In genomic region chr7:44583145-44583544, GRCh38 we compare ENCODE assay signal across 8 cellular contexts. TPM values are rescaled to one million over a fixed set of nuclear protein-coding genes. Genes with fewer than 3 reads are reported as not detected.
DNase-seq lines count a peak whose midpoint lies in the region; ATAC-seq, FAIRE-seq and TF ChIP-seq lines count a peak whose summit lies in the region.

No MANE protein-coding gene starts in this region.

- CTCF ChIA-PET in A549 (lab: Yijun Ruan, JAX): interaction anchor here (0.6 to 5.0 kb wide), 6 partner anchors 8 to 553 kb away, joined by 3 to 18 read pairs (median 4); partner anchors contain the start of gene H2AZ2

- peak overlapping the region; percentile 78 for H3K4me2 ChIP-seq in A549

- H3K9ac ChIP-seq in muscle layer of colon (ENCODE audit: low read length): peak overlapping the region; percentile 78

- ATAC-seq in A549: no peak
- no peak for ATAC-seq in central memory CD8-positive, alpha-beta T cell (replicated peaks; ENCODE audit: extremely low read depth, poor library complexity, severe bottlenecking)

- no peaks in the 10 kb centered on the region for H3K27me3 Mint-ChIP-seq in IgD-negative memory B cell
- H3K27me3 Mint-ChIP-seq in central memory CD8-positive, alpha-beta T cell: no peaks in the 10 kb centered on the region

- peak overlapping the region; percentile 68 for H3K4me3 ChIP-seq in A549
- H3K4me3 ChIP-seq in muscle layer of colon (ENCODE audit: low read depth in 1 of 2, low read length in 2 of 2): peak overlapping the region in 1 of 2 donors; percentile 95

- DNase-seq in A549 (ENCODE audit: low read depth in 1 of 2, low spot score in 1 of 2) (no peak), NCI-H748 (lab: John Stamatoyannopoulos, UW; ENCODE audit: unreplicated experiment) (no peak), NCI-H524 (lab: John Stamatoyannopoulos, UW) (no peak), T-helper 9 cell (no peak), EL (no peak)
- no peak for DNase-seq in central memory CD8-positive, alpha-beta T cell (ENCODE audit: low spot score in 2 of 2)

- POLR2A ChIA-PET in A549 (lab: Yijun Ruan, JAX): interaction anchor here (1.0 to 2.5 kb wide), 4 partner anchors 10 to 529 kb away, joined by 3 to 21 read pairs (median 14); partner anchors contain the start of genes DDX56, H2AZ2 and TBRG4

- H3K4me1 Mint-ChIP-seq in IgD-negative memory B cell: peaks cover 11 to 28% (median 15%) of the 10 kb centered on the region in 3 donors
- H3K4me1 Mint-ChIP-seq in central memory CD8-positive, alpha-beta T cell: peaks cover 30% of the 10 kb centered on the region

- H3K27ac Mint-ChIP-seq in IgD-negative memory B cell: peak overlapping the region; percentile 94 to 97 (median 95)
- peak overlapping the region; percentile 96 for H3K27ac Mint-ChIP-seq in central memory CD8-positive, alpha-beta T cell (ENCODE audit: low read depth)

- TF ChIP-seq EP300 in A549 (IDR thresholded peaks at IDR 0.05): no peak

- peaks cover 20% of the 10 kb centered on the region for H3K36me3 ChIP-seq in muscle layer of colon (ENCODE audit: insufficient read depth, low read length)

- peak overlapping the region; percentile 90 to 98 (median 94) for H3K4me3 Mint-ChIP-seq in IgD-negative memory B cell
- peak overlapping the region; percentile 81 for H3K4me3 Mint-ChIP-seq in central memory CD8-positive, alpha-beta T cell

- no peaks in the 10 kb centered on the region for H3K9me3 ChIP-seq in A549
- H3K9me3 ChIP-seq in muscle layer of colon (ENCODE audit: low read length): no peaks in the 10 kb centered on the region

- H3K9me3 Mint-ChIP-seq in IgD-negative memory B cell: no peaks in the 10 kb centered on the region
- no peaks in the 10 kb centered on the region for H3K9me3 Mint-ChIP-seq in central memory CD8-positive, alpha-beta T cell

- no peaks in the 10 kb centered on the region for H3K27me3 ChIP-seq in muscle layer of colon (ENCODE audit: control insufficient read depth in 1 of 2, insufficient read depth in 2 of 2, low read length in 2 of 2)

- no peak for TF ChIP-seq RAD21 in A549 (conservative IDR thresholded peaks at IDR 0.05 in 1 of 2, IDR thresholded peaks at IDR 0.05 in 1 of 2)

- FAIRE-seq in A549 (lab: Jason Lieb, UNC): no peak

- WGBS in A549 (ENCODE audit: missing lambda C conversion rate): 89% methylated on average over 12 of the region's 12 CpGs

- no peak for TF ChIP-seq CTCF in A549 (IDR thresholded peaks at IDR 0.05)

- peaks cover 2% of the 10 kb centered on the region for H3K36me3 Mint-ChIP-seq in IgD-negative memory B cell
- H3K36me3 Mint-ChIP-seq in central memory CD8-positive, alpha-beta T cell (ENCODE audit: insufficient read depth): peaks cover 41% of the 10 kb centered on the region

- H3K27ac ChIP-seq in A549 (peak overlapping the region; percentile 92), muscle layer of colon (ENCODE audit: low read depth, low read length) (peak overlapping the region; percentile 96)

- no peak for TF ChIP-seq POLR2A in A549 (IDR thresholded peaks at IDR 0.05; ENCODE audit: low read length)

- H3K4me1 ChIP-seq in A549 (peaks cover 16% of the 10 kb centered on the region), muscle layer of colon (ENCODE audit: insufficient read depth, low read length) (peaks cover 16% of the 10 kb centered on the region)

TF ChIP-seq in A549, 52 proteins besides CTCF, POLR2A, EP300 and RAD21:
- TF ChIP-seq ZFP36 (IDR thresholded peaks at IDR 0.05; ENCODE audit: borderline replicate concordance, partially characterized antibody): no peak
- no peak for TF ChIP-seq KDM1A (IDR thresholded peaks at IDR 0.05; ENCODE audit: low read depth)
- TF ChIP-seq EHF (CRISPR knock-in tag; IDR thresholded peaks at IDR 0.05): no peak
- TF ChIP-seq HEYL (CRISPR knock-in tag; IDR thresholded peaks at IDR 0.05): no peak
- TF ChIP-seq BHLHE40 (IDR thresholded peaks at IDR 0.05; ENCODE audit: low read depth, low read length): no peak
- no peak for TF ChIP-seq MAFK (IDR thresholded peaks at IDR 0.05; ENCODE audit: partially characterized antibody)
- no peak for TF ChIP-seq ZNF302 (CRISPR knock-in tag; IDR thresholded peaks at IDR 0.05)
- no peak for TF ChIP-seq JUNB (IDR thresholded peaks at IDR 0.05)
- no peak for TF ChIP-seq BCL3 (IDR thresholded peaks at IDR 0.05)
- TF ChIP-seq REST (IDR thresholded peaks at IDR 0.05): no peak
- TF ChIP-seq RCOR1 (IDR thresholded peaks at IDR 0.05; ENCODE audit: low read depth, low read length): no peak
- no peak for TF ChIP-seq E2F6 (IDR thresholded peaks at IDR 0.05; ENCODE audit: borderline replicate concordance, low read depth)
- no peak for TF ChIP-seq FOXS1 (CRISPR knock-in tag; IDR thresholded peaks at IDR 0.05)
- no peak for TF ChIP-seq POLR2AphosphoS2 (conservative IDR thresholded peaks at IDR 0.05; ENCODE audit: low read length)
- no peak for TF ChIP-seq CHD2 (IDR thresholded peaks at IDR 0.05; ENCODE audit: low read length, partially characterized antibody)
- no peak for TF ChIP-seq TP53 (CRISPR knock-in tag; IDR thresholded peaks at IDR 0.05)
- no peak for TF ChIP-seq ZC3H11A (IDR thresholded peaks at IDR 0.05)
- TF ChIP-seq CEBPB (IDR thresholded peaks at IDR 0.05): no peak

RNA-seq across cellular contexts. Expression of gene TMED4, which starts 1.1 kb away (rescaled TPM):
- polyA plus RNA-seq in A549 (2011; rRNA removed) (68.3 and 79.2 TPM in 2 replicates), A549 (2017; fragmentation: RNase III; extraction: RNeasy Plus Mini Kit Qiagen cat#74134 plus additional on column Dnase treatment) (53.9 to 55.9 TPM (median 55.1 TPM) in 3 replicates), IgD-negative memory B cell (59.9 TPM)
- polyA plus RNA-seq in A549 (2012; cell fraction: cytosol; rRNA removed): 53.0 and 70.7 TPM in 2 replicates
- 98.9 and 134 TPM in 2 replicates for polyA plus RNA-seq in A549 (2012; cell fraction: nucleus; rRNA removed)
- polyA minus RNA-seq in A549 (2011; rRNA and poly(A)+ RNA removed): 58.8 and 75.2 TPM in 2 replicates

RNA-seq across cellular contexts. Expression of gene DDX56, which starts 9.4 kb away (rescaled TPM):
- 96.1 and 108 TPM in 2 replicates for polyA plus RNA-seq in A549 (2011; rRNA removed)
- polyA plus RNA-seq in A549 (2012; cell fraction: cytosol; rRNA removed): 96.9 and 120 TPM in 2 replicates
- polyA plus RNA-seq in A549 (2012; cell fraction: nucleus; rRNA removed): 263 and 283 TPM in 2 replicates
- polyA plus RNA-seq in A549 (2017; fragmentation: RNase III; extraction: RNeasy Plus Mini Kit Qiagen cat#74134 plus additional on column Dnase treatment): 93.4 to 100 TPM (median 97.7 TPM) in 3 replicates
- 150 and 154 TPM in 2 replicates for polyA minus RNA-seq in A549 (2011; rRNA and poly(A)+ RNA removed)
- 52.0 TPM for polyA plus RNA-seq in IgD-negative memory B cell

RNA-seq across cellular contexts. Expression of gene OGDH, which starts 23.3 kb away (rescaled TPM):
- polyA plus RNA-seq in A549 (2011; rRNA removed): 32.5 and 37.2 TPM in 2 replicates
- polyA plus RNA-seq in A549 (2012; cell fraction: cytosol; rRNA removed): 37.2 and 43.6 TPM in 2 replicates
- 85.1 and 94.7 TPM in 2 replicates for polyA plus RNA-seq in A549 (2012; cell fraction: nucleus; rRNA removed)
- polyA plus RNA-seq in A549 (2017; fragmentation: RNase III; extraction: RNeasy Plus Mini Kit Qiagen cat#74134 plus additional on column Dnase treatment): 35.8 to 38.8 TPM (median 37.7 TPM) in 3 replicates
- polyA minus RNA-seq in A549 (2011; rRNA and poly(A)+ RNA removed): 74.2 and 83.3 TPM in 2 replicates
- 26.6 TPM for polyA plus RNA-seq in IgD-negative memory B cell

RNA-seq across cellular contexts. Expression of gene NPC1L1, which starts 42.0 kb away (rescaled TPM):
- polyA plus RNA-seq in A549 (2011; rRNA removed): 0.06 and 0.12 TPM in 2 replicates
- polyA plus RNA-seq in A549 (2012; cell fraction: cytosol; rRNA removed): 0.01 and 0.06 TPM in 2 replicates
- 0.17 and 0.18 TPM in 2 replicates for polyA plus RNA-seq in A549 (2012; cell fraction: nucleus; rRNA removed)
- 0.01 to 0.04 TPM (median 0.03 TPM) in 3 replicates for polyA plus RNA-seq in A549 (2017; fragmentation: RNase III; extraction: RNeasy Plus Mini Kit Qiagen cat#74134 plus additional on column Dnase treatment)
- 0.12 TPM in 1 of 2 replicates, not detected in the other for polyA minus RNA-seq in A549 (2011; rRNA and poly(A)+ RNA removed)
- polyA plus RNA-seq in IgD-negative memory B cell: not detected
